ENCODE assay signal across 15 cellular contexts in the genomic region with DNA sequence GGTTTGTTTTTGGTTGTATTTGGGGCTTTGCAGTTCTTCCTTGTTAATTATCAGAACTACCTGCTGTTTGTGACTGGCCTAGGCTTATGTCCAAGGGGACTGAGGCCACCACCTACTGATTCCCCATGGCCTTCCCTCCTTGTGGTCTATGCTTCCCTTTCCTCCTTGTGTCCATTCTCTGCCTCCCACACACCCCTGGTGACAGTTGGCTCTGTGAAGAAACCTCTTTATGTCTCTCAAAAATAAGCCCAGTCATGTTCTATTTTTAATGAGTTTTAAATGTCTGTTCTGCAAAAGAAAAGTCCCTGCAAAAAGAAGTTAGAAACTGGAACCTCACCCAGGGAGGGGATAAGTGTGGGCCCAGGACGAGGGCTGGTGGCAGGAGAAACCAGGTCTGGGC.
"Had no signal": no experiment of that assay in that cellular context is flagged by ENCODE, and none has a peak within 500 bp of the region (broad histone marks: within the 10 kb centered on the region; RNA-seq: fewer than 3 reads in every experiment).

No MANE protein-coding gene starts in this region.

- ATAC-seq: esophagus mucosa; naive thymus-derived CD8-positive, alpha-beta T cell; pancreas had no signal

- H3K27ac Mint-ChIP-seq: activated naive CD4-positive, alpha-beta T cell treated with anti-CD3 and anti-CD28 coated beads, Interleukin-2, amount 10 ng/mL, durations not matched to agents 7 days and 5 days; activated T-helper 2 cell treated with anti-CD3 and anti-CD28 coated beads, Interferon-gamma antibody, Interleukin-2, Interleukin-4, amounts not matched to agents 10 μg/mL and 5 μg/mL and 100 μg/mL, durations not matched to agents 14 hours and 24 hours and 36 hours; naive thymus-derived CD8-positive, alpha-beta T cell; T-helper 2 cell treated with Interferon-gamma antibody and Interleukin-4, amounts not matched to agents 5 μg/mL and 100 μg/mL, for 36 hours had no signal

- H3K36me3 Mint-ChIP-seq: activated naive CD4-positive, alpha-beta T cell treated with anti-CD3 and anti-CD28 coated beads, Interleukin-2, amount 10 ng/mL, durations not matched to agents 7 days and 5 days; naive thymus-derived CD8-positive, alpha-beta T cell had no signal

- H3K36me3 ChIP-seq: ascending aorta, pancreas, stomach, thoracic aorta had no signal

- H3K4me1 ChIP-seq: ascending aorta had no signal

- H3K4me3 ChIP-seq: ascending aorta, lung, pancreas, stomach, thoracic aorta had no signal

- FAIRE-seq: islet of Langerhans, pancreas, urothelium cell line had no signal

- H3K4me3 Mint-ChIP-seq: activated naive CD4-positive, alpha-beta T cell treated with anti-CD3 and anti-CD28 coated beads, Interleukin-2, amount 10 ng/mL, durations not matched to agents 7 days and 5 days; naive thymus-derived CD8-positive, alpha-beta T cell; T-helper 2 cell treated with Interferon-gamma antibody and Interleukin-4, amounts not matched to agents 5 μg/mL and 100 μg/mL, for 36 hours had no signal

- H3K27me3 Mint-ChIP-seq: activated naive CD4-positive, alpha-beta T cell treated with anti-CD3 and anti-CD28 coated beads, Interleukin-2, amount 10 ng/mL, durations not matched to agents 7 days and 5 days; naive thymus-derived CD8-positive, alpha-beta T cell had no signal

- DNase-seq: activated CD4-positive, alpha-beta T cell treated with anti-CD3 and anti-CD28 coated beads, Interleukin-2, amount 50 U/mL, for 4 hours; activated CD4-positive, CD25-positive, alpha-beta regulatory T cell treated with anti-CD3 and anti-CD28 coated beads, Interleukin-2, amount 50 U/mL, for 72 hours; activated naive CD4-positive, alpha-beta T cell treated with anti-CD3 and anti-CD28 coated beads, Interleukin-2, amount 10 ng/mL, durations not matched to agents 7 days and 5 days; naive thymus-derived CD8-positive, alpha-beta T cell; pancreas; stimulated activated CD4-positive, alpha-beta T cell treated with anti-CD3 and anti-CD28 coated beads, Interleukin-1b, Interleukin-23, amount 100 ng/mL, for 48 hours; stomach had no signal

- H3K27me3 ChIP-seq: ascending aorta, pancreas, stomach had no signal

- H3K4me1 Mint-ChIP-seq: activated naive CD4-positive, alpha-beta T cell treated with anti-CD3 and anti-CD28 coated beads, Interleukin-2, amount 10 ng/mL, durations not matched to agents 7 days and 5 days had no signal

- H3K27ac ChIP-seq: ascending aorta, pancreas, stomach, thoracic aorta had no signal

- H3K9me3 ChIP-seq: ascending aorta, pancreas, stomach, thoracic aorta had no signal

- H3K9me3 Mint-ChIP-seq: activated naive CD4-positive, alpha-beta T cell treated with anti-CD3 and anti-CD28 coated beads, Interleukin-2, amount 10 ng/mL, durations not matched to agents 7 days and 5 days; activated T-helper 2 cell treated with anti-CD3 and anti-CD28 coated beads, Interferon-gamma antibody, Interleukin-2, Interleukin-4, amounts not matched to agents 10 μg/mL and 5 μg/mL and 100 μg/mL, durations not matched to agents 14 hours and 24 hours and 36 hours; naive thymus-derived CD8-positive, alpha-beta T cell; T-helper 2 cell treated with Interferon-gamma antibody and Interleukin-4, amounts not matched to agents 5 μg/mL and 100 μg/mL, for 36 hours had no signal
